8 cellular contexts compared by ENCODE assay signal in genomic region chr1:186828612-186829542, GRCh38. TPM values are rescaled to one million over a fixed set of nuclear protein-coding genes. Genes with fewer than 3 reads are reported as not detected.
A peak's percentile ranks its signal among the peaks of the same experiment; 100 is the strongest.
DNase-seq lines count a peak whose midpoint lies in the region; ATAC-seq and TF ChIP-seq lines count a peak whose summit lies in the region.

Gene PLA2G4A, plus strand, starts transcription at chr1:186828949. Its CDS starts 25,406 bp downstream, at chr1:186854355.

- peak within 1 kb of the TSS; percentile 78 for H3K4me3 Mint-ChIP-seq in activated naive CD4-positive, alpha-beta T cell treated with anti-CD3 and anti-CD28 coated beads, Interleukin-2, amount 50 U/mL, for 24 hours

- H3K9me3 ChIP-seq in adipocyte (ENCODE audit: control insufficient read depth, low read length) (no peaks in the 10 kb centered on the region), left ventricle myocardium inferior (replicated peaks) (no peaks in the 10 kb centered on the region), prostate gland (no peaks in the 10 kb centered on the region)

- H3K9me3 Mint-ChIP-seq in activated naive CD4-positive, alpha-beta T cell treated with anti-CD3 and anti-CD28 coated beads, Interleukin-2, amount 50 U/mL, for 24 hours: no peaks in the 10 kb centered on the region

- 7% methylated on average over 18 of the region's 18 CpGs for WGBS in prostate gland

- H3K4me3 ChIP-seq in adipocyte (ENCODE audit: low read length): peak within 1 kb of the TSS; percentile 100
- H3K4me3 ChIP-seq in left ventricle myocardium inferior: peak within 1 kb of the TSS; percentile 68
- H3K4me3 ChIP-seq in prostate gland: peak within 1 kb of the TSS; percentile 49 to 59

- H3K27ac ChIP-seq in left ventricle myocardium inferior (replicated peaks) (peak within 1 kb of the TSS; percentile 67), prostate gland (peak within 1 kb of the TSS; percentile 67 to 78)

- H3K36me3 Mint-ChIP-seq in activated naive CD4-positive, alpha-beta T cell treated with anti-CD3 and anti-CD28 coated beads, Interleukin-2, amount 50 U/mL, for 24 hours: no peaks in the 10 kb centered on the region

- intact Hi-C loops in left ventricle myocardium inferior (cut with micrococcal nuclease) (no loop called here), prostate gland (cut with DNase I) (no loop called here)

- H3K4me1 ChIP-seq in adipocyte (ENCODE audit: control insufficient read depth, insufficient read depth, low read length): no peaks in the 10 kb centered on the region
- H3K4me1 ChIP-seq in left ventricle myocardium inferior: no peaks in the 10 kb centered on the region
- no peaks in the 10 kb centered on the region for H3K4me1 ChIP-seq in prostate gland (replicated peaks)

- no peak for TF ChIP-seq POLR2A in prostate gland (IDR thresholded peaks at IDR 0.05)

- no peak for DNase-seq in activated naive CD4-positive, alpha-beta T cell (lab: John Stamatoyannopoulos, UW)
- peak; percentile 14 for DNase-seq in NCI-H2227 (lab: John Stamatoyannopoulos, UW; ENCODE audit: unreplicated experiment)
- DNase-seq in adipocyte (ENCODE audit: low read depth): peak; percentile 76
- peak; percentile 19 for DNase-seq in left ventricle myocardium inferior
- DNase-seq in prostate gland (ENCODE audit: low spot score): peak; percentile 47
- no peak for DNase-seq in stimulated activated CD4-positive, alpha-beta T cell treated with anti-CD3 and anti-CD28 coated beads, Interleukin-4, amount 100 ng/mL, for 24 hours

- peak; percentile 87 for ATAC-seq in HG02642 (IDR thresholded peaks at IDR 0.05; ENCODE audit: poor library complexity, unreplicated experiment)

- peaks cover 16% of the 10 kb centered on the region for H3K4me1 Mint-ChIP-seq in activated naive CD4-positive, alpha-beta T cell treated with anti-CD3 and anti-CD28 coated beads, Interleukin-2, amount 50 U/mL, for 24 hours

- H3K27me3 ChIP-seq in adipocyte (replicated peaks; ENCODE audit: control insufficient read depth, insufficient read depth, low read length): no peaks in the 10 kb centered on the region
- no peaks in the 10 kb centered on the region for H3K27me3 ChIP-seq in left ventricle myocardium inferior (ENCODE audit: low read depth)
- H3K27me3 ChIP-seq in prostate gland (replicated peaks; ENCODE audit: insufficient read depth): no peaks in the 10 kb centered on the region

- H3K9ac ChIP-seq in adipocyte (ENCODE audit: low read length): peak within 1 kb of the TSS; percentile 92

- no peak within 1 kb of the TSS for H3K27ac Mint-ChIP-seq in activated naive CD4-positive, alpha-beta T cell treated with anti-CD3 and anti-CD28 coated beads, Interleukin-2, amount 50 U/mL, for 24 hours

- H3K27me3 Mint-ChIP-seq in activated naive CD4-positive, alpha-beta T cell treated with anti-CD3 and anti-CD28 coated beads, Interleukin-2, amount 50 U/mL, for 24 hours: peaks cover 21% of the 10 kb centered on the region

- H3K36me3 ChIP-seq in adipocyte (ENCODE audit: control insufficient read depth, insufficient read depth, low read length, severe bottlenecking) (no peaks in the 10 kb centered on the region), left ventricle myocardium inferior (no peaks in the 10 kb centered on the region), prostate gland (no peaks in the 10 kb centered on the region)

- TF ChIP-seq CTCF in left ventricle myocardium inferior (IDR thresholded peaks at IDR 0.05; ENCODE audit: borderline replicate concordance) (no peak), prostate gland (IDR thresholded peaks at IDR 0.05) (no peak)

RNA-seq across cellular contexts. Expression of gene PLA2G4A, which starts in this region (rescaled TPM):
- total RNA-seq in left ventricle myocardium inferior (2.7 TPM), prostate gland (1 to 10 TPM; 6.1 to 8.8 TPM)

Comparison
In these comparisons a context has a peak if more than half of its experiments do, and no peak if none do; other contexts are left out.
1. DNase-seq: peak in NCI-H2227 (single experiment), adipocyte (single experiment), left ventricle myocardium inferior (single experiment) and prostate gland (single experiment); none in activated naive CD4-positive, alpha-beta T cell (0 of 4) and stimulated activated CD4-positive, alpha-beta T cell treated with anti-CD3 and anti-CD28 coated beads, Interleukin-4, amount 100 ng/mL, for 24 hours (single experiment).
2. Peak in every context shown above with its lines, with median percentiles within 50 percentile points of each other: H3K4me3 ChIP-seq.